Comparison of ENCODE assay signal across 8 cellular contexts in the genomic region with DNA sequence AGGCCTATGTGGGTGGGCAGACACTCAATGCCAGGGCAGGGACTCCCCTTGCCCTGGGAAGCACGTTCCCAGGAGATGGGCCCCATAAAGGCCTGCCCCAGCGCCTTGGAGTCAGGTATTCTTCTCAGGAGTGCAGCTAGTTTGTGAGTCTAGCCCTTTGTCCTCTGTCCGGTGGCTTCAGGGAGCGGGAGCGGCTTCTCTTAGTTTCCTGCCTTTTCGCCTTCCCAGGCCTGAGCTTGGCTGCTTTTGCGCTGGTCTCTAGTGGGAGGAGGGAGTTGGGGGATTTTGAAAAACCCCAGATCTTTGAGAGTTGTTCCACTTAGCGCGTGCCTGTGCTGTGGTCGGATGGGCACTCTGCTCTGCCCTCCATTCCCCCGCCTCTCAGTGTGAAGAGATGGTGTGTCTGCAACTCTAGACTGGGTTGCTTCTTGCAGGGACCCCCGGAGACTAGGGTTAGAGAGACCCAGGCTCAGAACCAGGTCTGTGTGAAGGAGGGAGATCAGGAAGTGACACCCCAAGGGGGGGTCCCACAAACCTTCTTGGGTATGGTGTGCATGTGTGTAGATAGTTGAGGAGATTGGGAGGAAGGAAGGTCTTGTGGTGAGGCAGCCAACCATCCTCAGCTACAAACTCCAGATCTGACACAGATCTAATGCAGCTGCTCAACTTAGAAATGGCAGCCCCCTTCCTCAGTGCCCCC. TPM values are rescaled to one million over a fixed set of nuclear protein-coding genes. Genes with fewer than 3 reads are reported as not detected.
DNase-seq lines count a peak whose midpoint lies in the region; ATAC-seq lines count a peak whose summit lies in the region.

No MANE protein-coding gene starts in this region.

- peak overlapping the region; percentile 90 for H3K27ac Mint-ChIP-seq in activated T-helper 1 cell treated with anti-CD3 and anti-CD28 coated beads, Interleukin-12 subunit alpha, Interleukin-12 subunit beta, Interleukin-2, Interleukin-4 antibody, amounts not matched to agents 30 ng/mL and 10 ng/mL and 1 ng/mL, durations not matched to agents 14 hours and 24 hours and 36 hours

- H3K4me1 ChIP-seq in rectal smooth muscle tissue (ENCODE audit: control insufficient read depth, insufficient read depth, low read length): no peaks in the 10 kb centered on the region

- peak overlapping the region; percentile 90 for H3K27ac ChIP-seq in rectal smooth muscle tissue (ENCODE audit: low read depth, low read length)

- no peaks in the 10 kb centered on the region for H3K9me3 Mint-ChIP-seq in activated T-helper 1 cell treated with anti-CD3 and anti-CD28 coated beads, Interleukin-12 subunit alpha, Interleukin-12 subunit beta, Interleukin-2, Interleukin-4 antibody, amounts not matched to agents 30 ng/mL and 10 ng/mL and 1 ng/mL, durations not matched to agents 14 hours and 24 hours and 36 hours

- no peaks in the 10 kb centered on the region for H3K27me3 Mint-ChIP-seq in activated T-helper 1 cell treated with anti-CD3 and anti-CD28 coated beads, Interleukin-12 subunit alpha, Interleukin-12 subunit beta, Interleukin-2, Interleukin-4 antibody, amounts not matched to agents 30 ng/mL and 10 ng/mL and 1 ng/mL, durations not matched to agents 14 hours and 24 hours and 36 hours (ENCODE audit: insufficient read depth)

- no peaks in the 10 kb centered on the region for H3K27me3 ChIP-seq in rectal smooth muscle tissue (ENCODE audit: control insufficient read depth, insufficient read depth, low read length)

- peak overlapping the region; percentile 86 for H3K4me3 ChIP-seq in rectal smooth muscle tissue (ENCODE audit: low read length)

- peaks cover 21% of the 10 kb centered on the region for H3K36me3 Mint-ChIP-seq in activated T-helper 1 cell treated with anti-CD3 and anti-CD28 coated beads, Interleukin-12 subunit alpha, Interleukin-12 subunit beta, Interleukin-2, Interleukin-4 antibody, amounts not matched to agents 30 ng/mL and 10 ng/mL and 1 ng/mL, durations not matched to agents 14 hours and 24 hours and 36 hours (ENCODE audit: low read depth)

- peaks cover 80% of the 10 kb centered on the region for H3K4me1 Mint-ChIP-seq in activated T-helper 1 cell treated with anti-CD3 and anti-CD28 coated beads, Interleukin-12 subunit alpha, Interleukin-12 subunit beta, Interleukin-2, Interleukin-4 antibody, amounts not matched to agents 30 ng/mL and 10 ng/mL and 1 ng/mL, durations not matched to agents 14 hours and 24 hours and 36 hours (ENCODE audit: low read depth)

- intact Hi-C loops in cardiac septum (cut with DNase I) (loop anchor here (2.0 to 5.0 kb wide), 3 partner anchors 34 to 202 kb away; partner anchors contain the start of genes LPIN3 and ZHX3), Right ventricle myocardium superior (cut with DNase I) (loop anchor here (10.0 kb wide), 2 partner anchors 196 to 276 kb away; no protein-coding TSS in a partner anchor)
- intact Hi-C loops in activated T-helper 1 cell treated with anti-CD3 and anti-CD28 coated beads, Interleukin-12 subunit alpha, Interleukin-12 subunit beta, Interleukin-2, Interleukin-4 antibody, amounts not matched to agents 30 ng/mL and 10 ng/mL and 1 ng/mL, durations not matched to agents 14 hours and 24 hours and 36 hours (cut with micrococcal nuclease): loop anchor here (1.0 to 5.0 kb wide), 7 partner anchors 19 to 480 kb away; partner anchors contain the start of genes CHD6 and TOP1

- no peak for ATAC-seq in Right ventricle myocardium superior (ENCODE audit: poor library complexity)
- no peak for ATAC-seq in HG02571 (IDR thresholded peaks at IDR 0.05; ENCODE audit: unreplicated experiment)

- no peak overlapping the region for H3K9ac ChIP-seq in rectal smooth muscle tissue (ENCODE audit: low read length)

- peak; percentile 60 for DNase-seq in cardiac septum (ENCODE audit: low spot score)
- no peak for DNase-seq in Right ventricle myocardium superior
- peak; percentile 37 for DNase-seq in activated T-helper 1 cell treated with anti-CD3 and anti-CD28 coated beads, Interleukin-12 subunit alpha, Interleukin-12 subunit beta, Interleukin-2, Interleukin-4 antibody, amounts not matched to agents 30 ng/mL and 10 ng/mL and 1 ng/mL, durations not matched to agents 14 hours and 24 hours and 36 hours (ENCODE audit: low spot score)
- DNase-seq in glomerular visceral epithelial cell (ENCODE audit: extremely low spot score): peak; percentile 32
- no peak for DNase-seq in MV-4-11 (lab: John Stamatoyannopoulos, UW)
- DNase-seq in hippocampal formation (lab: John Stamatoyannopoulos, UW): no peak

- peak overlapping the region; percentile 95 for H3K4me3 Mint-ChIP-seq in activated T-helper 1 cell treated with anti-CD3 and anti-CD28 coated beads, Interleukin-12 subunit alpha, Interleukin-12 subunit beta, Interleukin-2, Interleukin-4 antibody, amounts not matched to agents 30 ng/mL and 10 ng/mL and 1 ng/mL, durations not matched to agents 14 hours and 24 hours and 36 hours

- H3K36me3 ChIP-seq in rectal smooth muscle tissue (ENCODE audit: control insufficient read depth, insufficient read depth, low read length): no peaks in the 10 kb centered on the region

RNA-seq across cellular contexts. Expression of gene PLCG1, which starts 1.3 kb away (rescaled TPM):
- total RNA-seq in cardiac septum: 66.6 TPM
- 45.0 TPM for total RNA-seq in Right ventricle myocardium superior
- total RNA-seq in activated T-helper 1 cell treated with anti-CD3 and anti-CD28 coated beads, Interleukin-12 subunit alpha, Interleukin-12 subunit beta, Interleukin-2, Interleukin-4 antibody, amounts not matched to agents 30 ng/mL and 10 ng/mL and 1 ng/mL, durations not matched to agents 14 hours and 24 hours and 36 hours: 203 and 205 TPM in 2 replicates

Comparison
In these comparisons a context has a peak if more than half of its experiments do, and no peak if none do; other contexts are left out.
1. DNase-seq: peak in cardiac septum (single experiment), activated T-helper 1 cell treated with anti-CD3 and anti-CD28 coated beads, Interleukin-12 subunit alpha, Interleukin-12 subunit beta, Interleukin-2, Interleukin-4 antibody, amounts not matched to agents 30 ng/mL and 10 ng/mL and 1 ng/mL, durations not matched to agents 14 hours and 24 hours and 36 hours (single experiment) and glomerular visceral epithelial cell (single experiment); none in Right ventricle myocardium superior (single experiment), MV-4-11 (single experiment) and hippocampal formation (0 of 2).